ENCODE assay signal across 9 cellular contexts in genomic region chr3:63990204-63990603, GRCh38.
"Had no signal": no experiment of that assay in that cellular context is flagged by ENCODE, and none has a peak within 500 bp of the region (broad histone marks: within the 10 kb centered on the region; RNA-seq: fewer than 3 reads in every experiment).

No MANE protein-coding gene starts in this region.

- DNase-seq: activated CD4-positive, alpha-beta T cell treated with anti-CD3 and anti-CD28 coated beads for 4 hours; activated effector memory CD4-positive, alpha-beta T cell treated with Interleukin-2 at 50 U/mL for 16 hours; activated T-cell treated with anti-CD3 and anti-CD28 coated beads for 4 hours; SHP77 treated with DMSO at 0.1 percent for 48 hours; WERI-Rb-1 had no signal

- H3K9me3 ChIP-seq: breast epithelium, gastroesophageal sphincter, right atrium auricular region had no signal

- H3K4me3 ChIP-seq: breast epithelium, gastroesophageal sphincter, right atrium auricular region, skin epidermis had no signal

- H3K4me1 ChIP-seq: breast epithelium had no signal

- H3K27ac ChIP-seq: breast epithelium, gastroesophageal sphincter, right atrium auricular region, WERI-Rb-1 had no signal

- H3K27me3 ChIP-seq: breast epithelium, gastroesophageal sphincter, right atrium auricular region had no signal

- H3K36me3 ChIP-seq: breast epithelium had no signal

- ATAC-seq: gastroesophageal sphincter had no signal
